ENCODE assay signal across 10 cellular contexts in the genomic region with DNA sequence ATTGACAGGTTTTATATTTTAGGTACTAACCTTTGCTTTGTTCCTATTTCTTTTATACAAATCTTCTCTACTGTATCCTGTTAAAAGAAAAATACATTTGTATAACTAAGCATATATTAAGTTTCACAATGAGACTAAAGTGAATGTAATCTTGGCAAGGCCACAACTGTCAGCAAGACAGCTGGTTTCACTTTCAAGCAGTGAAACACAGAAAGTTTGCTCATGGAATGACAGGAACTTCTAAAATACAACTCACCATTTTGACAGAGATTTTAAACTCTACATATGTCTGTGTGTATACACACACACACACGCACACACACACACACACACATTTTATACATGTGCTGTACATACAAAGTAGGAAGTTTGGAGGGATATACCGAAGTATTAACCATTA. TPM values are rescaled to one million over a fixed set of nuclear protein-coding genes. Genes with fewer than 3 reads are reported as not detected.
DNase-seq lines count a peak whose midpoint lies in the region; ATAC-seq and TF ChIP-seq lines count a peak whose summit lies in the region.
"Had no signal": no experiment of that assay in that cellular context is flagged by ENCODE, and none has a peak within 500 bp of the region (broad histone marks: within the 10 kb centered on the region; RNA-seq: fewer than 3 reads in every experiment).

No MANE protein-coding gene starts in this region.

- CTCF ChIA-PET in BJ (lab: Yijun Ruan, JAX) (no interaction called here), OCI-LY7 (lab: Charles Lee; ENCODE audit: unreplicated experiment) (no interaction called here)

- no peak overlapping the region for H2AFZ ChIP-seq in OCI-LY7 (ENCODE audit: low read length)

- DNase-seq in BJ (ENCODE audit: low read depth) (peak; percentile 22), MG63 (peak; percentile 11), fibroblast of mammary gland (ENCODE audit: low read depth) (peak; percentile 80), lower leg skin (ENCODE audit: low spot score in 2 of 2) (no peak), SHP77 (lab: John Stamatoyannopoulos, UW) (no peak), OCI-LY7 (ENCODE audit: low spot score) (no peak)
- DNase-seq: tibial artery had no signal

- POLR2A ChIA-PET in BJ (lab: Charles Lee): no interaction called here
- POLR2A ChIA-PET in OCI-LY7 (lab: Charles Lee): interaction anchor here (0.7 kb wide), 1 partner anchor 182 kb away, joined by 3 read pairs; no protein-coding TSS in a partner anchor

- no peaks in the 10 kb centered on the region for H3K9me2 ChIP-seq in OCI-LY7 (ENCODE audit: insufficient read depth, low read length)

- no peak overlapping the region for H3K27ac ChIP-seq in OCI-LY7 (ENCODE audit: low read depth, low read length, poor library complexity, severe bottlenecking)
- H3K27ac ChIP-seq: HL-60, tibial artery had no signal

- H3K27me3 ChIP-seq in BJ (ENCODE audit: control insufficient read depth, insufficient read depth, low read length): no peaks in the 10 kb centered on the region
- H3K27me3 ChIP-seq in MG63: no peaks in the 10 kb centered on the region
- H3K27me3 ChIP-seq: tibial artery had no signal

- H3K4me3 ChIP-seq in BJ (ENCODE audit: low read depth, low read length) (no peak overlapping the region), MG63 (no peak overlapping the region), fibroblast of mammary gland (ENCODE audit: control insufficient read depth, low read depth, low read length) (no peak overlapping the region), lower leg skin (ENCODE audit: low read depth, poor library complexity, severe bottlenecking) (no peak overlapping the region), OCI-LY7 (ENCODE audit: low read depth, low read length, poor library complexity, severe bottlenecking) (no peak overlapping the region)
- H3K4me3 ChIP-seq: tibial artery had no signal

- H3K36me3 ChIP-seq in BJ (ENCODE audit: control insufficient read depth, insufficient read depth, low read length) (peaks cover 16% of the 10 kb centered on the region), MG63 (peaks cover 57% of the 10 kb centered on the region), OCI-LY7 (ENCODE audit: insufficient read depth, low read length) (peaks cover 65% of the 10 kb centered on the region)

- BruUV-seq in OCI-LY7 (replicated peaks; lab: Mats Ljungman, UMichigan): no TSS peak

- TF ChIP-seq CTCF in BJ (IDR thresholded peaks at IDR 0.05; ENCODE audit: insufficient read depth, low read depth, low read length) (no peak), fibroblast of mammary gland (conservative IDR thresholded peaks at IDR 0.05; ENCODE audit: control insufficient read depth, insufficient read depth, low read depth, low read length) (no peak), lower leg skin (IDR thresholded peaks at IDR 0.05) (no peak), OCI-LY7 (conservative IDR thresholded peaks at IDR 0.05; ENCODE audit: low read length) (no peak)

- H3K4me1 ChIP-seq in OCI-LY7 (ENCODE audit: insufficient read depth, low read length, poor library complexity, severe bottlenecking): no peaks in the 10 kb centered on the region
- H3K4me1 ChIP-seq: tibial artery had no signal

- no peaks in the 10 kb centered on the region for H4K20me1 ChIP-seq in OCI-LY7 (ENCODE audit: insufficient read depth, low read length)

- no peak for TF ChIP-seq POLR2A in lower leg skin (IDR thresholded peaks at IDR 0.05)

- intact Hi-C loops in lower leg skin (cut with DNase I; ENCODE audit: low total_unique reads): no loop called here
- intact Hi-C loops in OCI-LY7 (cut with micrococcal nuclease; ENCODE audit: unreplicated experiment): no loop called here

- no peaks in the 10 kb centered on the region for H3K79me2 ChIP-seq in OCI-LY7 (ENCODE audit: insufficient read depth, low read depth, low read length)

- WGBS in lower leg skin, 2 donors: 15 to 27% methylated on average over 2 of the region's 2 CpGs

- peak; percentile 78 for ATAC-seq in GM18868 (IDR thresholded peaks at IDR 0.05; ENCODE audit: unreplicated experiment)
- ATAC-seq in HG03460 (IDR thresholded peaks at IDR 0.05; ENCODE audit: unreplicated experiment): no peak

- no peak overlapping the region for H3K4me2 ChIP-seq in OCI-LY7 (ENCODE audit: low read length)

- H3K9me3 ChIP-seq in MG63 (no peaks in the 10 kb centered on the region), OCI-LY7 (ENCODE audit: low read length) (no peaks in the 10 kb centered on the region)
- H3K9me3 ChIP-seq: tibial artery had no signal

RNA-seq across cellular contexts. Expression of gene PARP4, which starts 53.3 kb away (rescaled TPM):
- polyA plus RNA-seq in BJ (2011; rRNA removed): 46.5 and 63.5 TPM in 2 replicates
- polyA minus RNA-seq in BJ (2011; rRNA and poly(A)+ RNA removed): 37.2 and 53.9 TPM in 2 replicates
- total RNA-seq in MG63 (2014; rRNA removed; shearing (Covaris generic); ENCODE audit: low replicate concordance): 25.8 and 26.8 TPM in 2 replicates
- 10 to 100 TPM; 17.0 to 31.6 (median 27.8) TPM for total RNA-seq in lower leg skin
- 34.2 and 34.4 TPM in 2 replicates for total RNA-seq in OCI-LY7 (2014; rRNA removed; shearing (Covaris generic))
- total RNA-seq in OCI-LY7 (2022): 48.5 and 50.8 TPM in 2 replicates

Comparison
In these comparisons a context has a peak if more than half of its experiments do, and no peak if none do; other contexts are left out.
1. DNase-seq: peak in BJ (single experiment), MG63 (single experiment) and fibroblast of mammary gland (single experiment); none in lower leg skin (0 of 2), SHP77 (0 of 2) and OCI-LY7 (single experiment).